ENCODE assay signal across 10 cellular contexts in genomic region chr17:3894188-3894587, GRCh38. TPM values are rescaled to one million over a fixed set of nuclear protein-coding genes. Genes with fewer than 3 reads are reported as not detected.
DNase-seq lines count a peak whose midpoint lies in the region; ATAC-seq and TF ChIP-seq lines count a peak whose summit lies in the region.
"Had no signal": no experiment of that assay in that cellular context is flagged by ENCODE, and none has a peak within 500 bp of the region (broad histone marks: within the 10 kb centered on the region; RNA-seq: fewer than 3 reads in every experiment).

No MANE protein-coding gene starts in this region.

- no peak overlapping the region for H3K4me3 ChIP-seq in lung
- H3K4me3 ChIP-seq in subcutaneous abdominal adipose tissue (ENCODE audit: low read depth in 1 of 5, low read length in 5 of 5) = peak overlapping the region in 2 of 5 donors; percentile 28 to 64

- no peaks in the 10 kb centered on the region for H3K27me3 Mint-ChIP-seq in activated T-cell treated with anti-CD3 and anti-CD28 coated beads, Interleukin-2, amount 50 U/mL, for 72 hours (ENCODE audit: low read depth)
- peaks cover 2% of the 10 kb centered on the region for H3K27me3 Mint-ChIP-seq in activated naive CD8-positive, alpha-beta T cell treated with anti-CD3 and anti-CD28 coated beads, Interleukin-2, amount 10 ng/mL, durations not matched to agents 7 days and 5 days

- no peak for ATAC-seq in activated T-cell treated with anti-CD3 and anti-CD28 coated beads, Interleukin-2, amount 50 U/mL, for 72 hours (replicated peaks in 1 of 2)
- ATAC-seq in activated naive CD8-positive, alpha-beta T cell treated with anti-CD3 and anti-CD28 coated beads, Interleukin-2, amount 10 ng/mL, durations not matched to agents 7 days and 5 days (ENCODE audit: low read depth) = no peak
- ATAC-seq in lung (ENCODE audit: insufficient read depth, low FRiP score) (no peak), GM18520 (IDR thresholded peaks at IDR 0.05; ENCODE audit: unreplicated experiment) (no peak), GM19324 (IDR thresholded peaks at IDR 0.05; ENCODE audit: low FRiP score, unreplicated experiment) (no peak)

- H3K27me3 ChIP-seq in lung (ENCODE audit: control insufficient read depth, insufficient read depth) (no peaks in the 10 kb centered on the region), subcutaneous abdominal adipose tissue (ENCODE audit: control insufficient read depth in 5 of 5, insufficient read depth in 4 of 5, low read length in 5 of 5) (peaks cover 0 to 6% (median 0%) of the 10 kb centered on the region in 5 donors)

- peaks cover 34% of the 10 kb centered on the region for H3K4me1 Mint-ChIP-seq in activated T-cell treated with anti-CD3 and anti-CD28 coated beads, Interleukin-2, amount 50 U/mL, for 72 hours (ENCODE audit: low read depth)
- H3K4me1 Mint-ChIP-seq in activated naive CD8-positive, alpha-beta T cell treated with anti-CD3 and anti-CD28 coated beads, Interleukin-2, amount 10 ng/mL, durations not matched to agents 7 days and 5 days = peaks cover 22% of the 10 kb centered on the region

- H3K36me3 Mint-ChIP-seq in activated T-cell treated with anti-CD3 and anti-CD28 coated beads, Interleukin-2, amount 50 U/mL, for 72 hours (ENCODE audit: insufficient read depth in 2 of 2) = no peaks in the 10 kb centered on the region
- no peaks in the 10 kb centered on the region for H3K36me3 Mint-ChIP-seq in activated naive CD8-positive, alpha-beta T cell treated with anti-CD3 and anti-CD28 coated beads, Interleukin-2, amount 10 ng/mL, durations not matched to agents 7 days and 5 days

- no peak overlapping the region for H3K9ac ChIP-seq in subcutaneous abdominal adipose tissue (ENCODE audit: low read length in 5 of 5)

- peak overlapping the region; percentile 86 to 88 for H3K4me3 Mint-ChIP-seq in activated T-cell treated with anti-CD3 and anti-CD28 coated beads, Interleukin-2, amount 50 U/mL, for 72 hours
- H3K4me3 Mint-ChIP-seq in activated naive CD8-positive, alpha-beta T cell treated with anti-CD3 and anti-CD28 coated beads, Interleukin-2, amount 10 ng/mL, durations not matched to agents 7 days and 5 days = peak overlapping the region; percentile 88

- H3K9me3 Mint-ChIP-seq in activated T-cell treated with anti-CD3 and anti-CD28 coated beads, Interleukin-2, amount 50 U/mL, for 72 hours = no peaks in the 10 kb centered on the region
- no peaks in the 10 kb centered on the region for H3K9me3 Mint-ChIP-seq in activated naive CD8-positive, alpha-beta T cell treated with anti-CD3 and anti-CD28 coated beads, Interleukin-2, amount 10 ng/mL, durations not matched to agents 7 days and 5 days

- H3K36me3 ChIP-seq in lung (ENCODE audit: control insufficient read depth in 2 of 2, insufficient read depth in 2 of 2, low read length in 2 of 2) (no peaks in the 10 kb centered on the region), subcutaneous abdominal adipose tissue (ENCODE audit: control insufficient read depth in 5 of 5, insufficient read depth in 5 of 5, low read length in 5 of 5) (no peaks in the 10 kb centered on the region)

- TF ChIP-seq CTCF in lung (IDR thresholded peaks at IDR 0.05; ENCODE audit: control extremely low read depth, extremely low read depth) = no peak

- no peak overlapping the region for H3K27ac Mint-ChIP-seq in activated T-cell treated with anti-CD3 and anti-CD28 coated beads, Interleukin-2, amount 50 U/mL, for 72 hours
- H3K27ac Mint-ChIP-seq in activated naive CD8-positive, alpha-beta T cell treated with anti-CD3 and anti-CD28 coated beads, Interleukin-2, amount 10 ng/mL, durations not matched to agents 7 days and 5 days = peak overlapping the region; percentile 87

- H3K4me1 ChIP-seq in lung (ENCODE audit: control insufficient read depth in 2 of 2, insufficient read depth in 2 of 2, low read length in 2 of 2) = peaks cover 0 to 39% of the 10 kb centered on the region in 2 donors
- peaks cover 6 to 61% (median 55%) of the 10 kb centered on the region in 5 donors for H3K4me1 ChIP-seq in subcutaneous abdominal adipose tissue (ENCODE audit: control insufficient read depth in 5 of 5, insufficient read depth in 5 of 5, low read length in 5 of 5)

- 65 to 72% methylated on average over 5 of the region's 5 CpGs for WGBS in lung, 2 donors

- POLR2A ChIA-PET in activated naive CD8-positive, alpha-beta T cell treated with anti-CD3 and anti-CD28 coated beads, Interleukin-2, amount 10 ng/mL, durations not matched to agents 7 days and 5 days (lab: Charles Lee) = interaction anchor here (0.9 to 1.0 kb wide), 2 partner anchors 9 to 11 kb away, joined by 3 to 4 read pairs; no protein-coding TSS in a partner anchor

- H3K9me3 ChIP-seq in lung (ENCODE audit: control insufficient read depth in 2 of 2, insufficient read depth in 1 of 2, low read length in 1 of 2) (no peaks in the 10 kb centered on the region), subcutaneous abdominal adipose tissue (ENCODE audit: control insufficient read depth in 5 of 5, low read length in 5 of 5) (no peaks in the 10 kb centered on the region)

- DNase-seq in activated T-cell treated with anti-CD3 and anti-CD28 coated beads, Interleukin-2, amount 50 U/mL, for 72 hours = no peak
- no peak for DNase-seq in activated T-cell treated with anti-CD3 and anti-CD28 coated beads, Interleukin-2, amount 50 U/mL, for 1 hour
- no peak for DNase-seq in activated naive CD8-positive, alpha-beta T cell treated with anti-CD3 and anti-CD28 coated beads, Interleukin-2, amount 10 ng/mL, durations not matched to agents 7 days and 5 days
- no peak for DNase-seq in lung (ENCODE audit: low spot score)
- DNase-seq in Kasumi-1 (lab: John Stamatoyannopoulos, UW) = no peak
- DNase-seq: NCI-H345 had no signal

- H3K27ac ChIP-seq in lung (ENCODE audit: low read depth in 1 of 2, low read length in 1 of 2) (peak overlapping the region; percentile 45 to 90), subcutaneous abdominal adipose tissue (ENCODE audit: low read depth, low read length) (peak overlapping the region; percentile 2)

RNA-seq across cellular contexts. Expression of gene CAMKK1, which starts 1.3 kb away (rescaled TPM):
- 1 to 10 TPM; 2.2 to 2.6 TPM for total RNA-seq in activated T-cell treated with anti-CD3 and anti-CD28 coated beads, Interleukin-2, amount 50 U/mL, for 72 hours
- 1 to 10 TPM; 4.5 to 4.7 TPM for total RNA-seq in activated naive CD8-positive, alpha-beta T cell treated with anti-CD3 and anti-CD28 coated beads, Interleukin-2, amount 10 ng/mL, durations not matched to agents 7 days and 5 days
- 10 to 100 TPM in 1 of 2 donors, 1 to 10 TPM in 1; 3.8 to 14.9 TPM for total RNA-seq in lung
- polyA plus RNA-seq in lung = 10 to 100 TPM in 1 of 2 donors, 1 to 10 TPM in 1; 7.9 to 11.0 TPM

RNA-seq across cellular contexts. Expression of gene P2RX1, which starts 22.1 kb away (rescaled TPM):
- total RNA-seq in activated T-cell treated with anti-CD3 and anti-CD28 coated beads, Interleukin-2, amount 50 U/mL, for 72 hours = 1 to 10 TPM; 1.6 to 2.3 TPM
- total RNA-seq in activated naive CD8-positive, alpha-beta T cell treated with anti-CD3 and anti-CD28 coated beads, Interleukin-2, amount 10 ng/mL, durations not matched to agents 7 days and 5 days = under 1 TPM; 0.82 to 1.00 TPM
- total RNA-seq in lung = 10 to 100 TPM in 1 of 2 donors, 1 to 10 TPM in 1; 4.6 to 16.4 TPM
- 10 to 100 TPM in 1 of 2 donors, 1 to 10 TPM in 1; 7.0 to 14.0 TPM for polyA plus RNA-seq in lung
- total RNA-seq: epithelial cell of proximal tubule had no signal

RNA-seq across cellular contexts. Expression of gene NCBP3, which starts 48.1 kb away (rescaled TPM):
- 10 to 100 TPM; 65.1 to 65.8 TPM for total RNA-seq in activated T-cell treated with anti-CD3 and anti-CD28 coated beads, Interleukin-2, amount 50 U/mL, for 72 hours
- 10 to 100 TPM; 48.3 to 53.1 TPM for total RNA-seq in activated naive CD8-positive, alpha-beta T cell treated with anti-CD3 and anti-CD28 coated beads, Interleukin-2, amount 10 ng/mL, durations not matched to agents 7 days and 5 days
- total RNA-seq in lung = 10 to 100 TPM; 34.3 to 49.4 TPM
- polyA plus RNA-seq in lung = 10 to 100 TPM; 15.9 to 17.8 TPM
